ENCODE assay signal across 14 cellular contexts in genomic region chr16:69917311-69917710, GRCh38. TPM values are rescaled to one million over a fixed set of nuclear protein-coding genes. Genes with fewer than 3 reads are reported as not detected.
DNase-seq lines count a peak whose midpoint lies in the region; ATAC-seq and TF ChIP-seq lines count a peak whose summit lies in the region.
"Had no signal": no experiment of that assay in that cellular context is flagged by ENCODE, and none has a peak within 500 bp of the region (broad histone marks: within the 10 kb centered on the region; RNA-seq: fewer than 3 reads in every experiment).

No MANE protein-coding gene starts in this region.

- TF ChIP-seq CTCF in Caco-2 (IDR thresholded peaks at IDR 0.05; ENCODE audit: insufficient read depth in 1 of 2, low read depth in 1 of 2, low read length in 1 of 2, severe bottlenecking in 1 of 2, unreplicated experiment in 1 of 2) (no peak), WTC11 (IDR thresholded peaks at IDR 0.05) (no peak), hepatocyte (IDR thresholded peaks at IDR 0.05; ENCODE audit: poor library complexity) (no peak)

- H3K79me2 ChIP-seq in hepatocyte = no peaks in the 10 kb centered on the region

- no peaks in the 10 kb centered on the region for H3K9me3 Mint-ChIP-seq in Caco-2 (ENCODE audit: unreplicated experiment)
- H3K9me3 Mint-ChIP-seq in WTC11 = no peaks in the 10 kb centered on the region
- H3K9me3 Mint-ChIP-seq: activated CD4-positive, alpha-beta T cell treated with anti-CD3 and anti-CD28 coated beads, Interleukin-2, amount 10 ng/mL, durations not matched to agents 7 days and 5 days; activated T-helper 2 cell treated with anti-CD3 and anti-CD28 coated beads, Interferon-gamma antibody, Interleukin-2, Interleukin-4, amounts not matched to agents 10 μg/mL and 5 μg/mL and 100 μg/mL, durations not matched to agents 14 hours and 24 hours and 36 hours; natural killer cell had no signal

- no peak for DNase-seq in Caco-2
- no peak for DNase-seq in WTC11 (ENCODE audit: low spot score)
- DNase-seq in hepatocyte (ENCODE audit: low spot score) = no peak
- DNase-seq in skeletal muscle cell (ENCODE audit: low read depth) = no peak
- no peak for DNase-seq in iPS-NIHi11 (ENCODE audit: low spot score)
- no peak for DNase-seq in AML-193 (lab: John Stamatoyannopoulos, UW)
- DNase-seq in NCI-H1694 treated with DMSO at 0.1 percent for 48 hours (lab: John Stamatoyannopoulos, UW) = no peak
- DNase-seq in NCI-H2196 treated with DMSO at 0.1 percent for 48 hours (lab: John Stamatoyannopoulos, UW; ENCODE audit: unreplicated experiment) = no peak
- DNase-seq: activated CD4-positive, alpha-beta T cell treated with anti-CD3 and anti-CD28 coated beads, Interleukin-2, amount 10 ng/mL, durations not matched to agents 7 days and 5 days; central memory CD4-positive, alpha-beta T cell; DMS153; natural killer cell had no signal

- H3K36me3 ChIP-seq in Caco-2 (ENCODE audit: control insufficient read depth, insufficient read depth, low read length) (no peaks in the 10 kb centered on the region), hepatocyte (replicated peaks; ENCODE audit: insufficient read depth, low read depth) (no peaks in the 10 kb centered on the region)

- ATAC-seq in WTC11 = peak; percentile 18; the same call in 1 of the 2 replicates
- ATAC-seq: esophagus mucosa, natural killer cell had no signal

- H3K4me1 ChIP-seq in Caco-2 = peaks cover 14% of the 10 kb centered on the region
- peaks cover 16% of the 10 kb centered on the region for H3K4me1 ChIP-seq in hepatocyte (ENCODE audit: insufficient read depth)

- peaks cover 11% of the 10 kb centered on the region for H3K36me3 Mint-ChIP-seq in Caco-2 (ENCODE audit: insufficient read depth, unreplicated experiment)
- H3K36me3 Mint-ChIP-seq in WTC11 = no peaks in the 10 kb centered on the region; the same call in 1 of the 2 replicates

- H4K20me1 ChIP-seq in hepatocyte (ENCODE audit: insufficient read depth, poor library complexity, severe bottlenecking) = no peaks in the 10 kb centered on the region

- H3K27me3 Mint-ChIP-seq in Caco-2 (ENCODE audit: insufficient read depth, unreplicated experiment) (no peaks in the 10 kb centered on the region), WTC11 (ENCODE audit: low read depth) (no peaks in the 10 kb centered on the region)
- H3K27me3 Mint-ChIP-seq: activated CD4-positive, alpha-beta T cell treated with anti-CD3 and anti-CD28 coated beads, Interleukin-2, amount 10 ng/mL, durations not matched to agents 7 days and 5 days had no signal

- BruUV-seq in Caco-2 (replicated peaks; lab: Mats Ljungman, UMichigan) = TSS peak; percentile 68

- no peak overlapping the region for H2AFZ ChIP-seq in hepatocyte

- H3K4me1 Mint-ChIP-seq in Caco-2 (ENCODE audit: low read depth, unreplicated experiment) (peaks cover 24% of the 10 kb centered on the region), WTC11 (peaks cover 16% of the 10 kb centered on the region)
- H3K4me1 Mint-ChIP-seq: activated CD4-positive, alpha-beta T cell treated with anti-CD3 and anti-CD28 coated beads, Interleukin-2, amount 10 ng/mL, durations not matched to agents 7 days and 5 days had no signal

- intact Hi-C loops in Caco-2 (cut with micrococcal nuclease; ENCODE audit: unreplicated experiment) = loop anchor here (2.0 to 5.0 kb wide), 3 partner anchors 13 to 60 kb away; no protein-coding TSS in a partner anchor

- H3K9me2 ChIP-seq in hepatocyte (replicated peaks; ENCODE audit: insufficient read depth) = no peaks in the 10 kb centered on the region

- H3K27ac Mint-ChIP-seq in Caco-2 (ENCODE audit: unreplicated experiment) = peak overlapping the region; percentile 95
- H3K27ac Mint-ChIP-seq in WTC11 = peak overlapping the region; percentile 91; the same call in 1 of the 2 replicates
- H3K27ac Mint-ChIP-seq: activated CD4-positive, alpha-beta T cell treated with anti-CD3 and anti-CD28 coated beads, Interleukin-2, amount 10 ng/mL, durations not matched to agents 7 days and 5 days; activated T-helper 2 cell treated with anti-CD3 and anti-CD28 coated beads, Interferon-gamma antibody, Interleukin-2, Interleukin-4, amounts not matched to agents 10 μg/mL and 5 μg/mL and 100 μg/mL, durations not matched to agents 14 hours and 24 hours and 36 hours had no signal

- CTCF ChIA-PET in Caco-2 (lab: Charles Lee) (interaction anchor here (1.2 to 1.8 kb wide), 2 partner anchors 10 to 13 kb away, joined by 4 to 19 read pairs; no protein-coding TSS in a partner anchor), WTC11 (lab: Charles Lee) (interaction anchor here (0.6 to 1.9 kb wide), 5 partner anchors 11 to 162 kb away, joined by 3 to 5 read pairs (median 3); partner anchors contain the start of gene NOB1)

- H3K9me3 ChIP-seq in Caco-2 (no peaks in the 10 kb centered on the region), hepatocyte (ENCODE audit: low read depth) (no peaks in the 10 kb centered on the region)

- peak overlapping the region; percentile 14; the same call in 1 of the 2 replicates for H3K4me3 ChIP-seq in Caco-2 (ENCODE audit: low read depth, low read length)
- H3K4me3 ChIP-seq in hepatocyte = no peak overlapping the region
- H3K4me3 ChIP-seq in skeletal muscle cell (ENCODE audit: low read depth, low read length) = peak overlapping the region; percentile 34

- H3K27ac ChIP-seq in hepatocyte = peak overlapping the region; percentile 58

- H3K4me3 Mint-ChIP-seq in Caco-2 (ENCODE audit: unreplicated experiment) (peak overlapping the region; percentile 74), WTC11 (no peak overlapping the region)
- H3K4me3 Mint-ChIP-seq: activated CD4-positive, alpha-beta T cell treated with anti-CD3 and anti-CD28 coated beads, Interleukin-2, amount 10 ng/mL, durations not matched to agents 7 days and 5 days; natural killer cell had no signal

- WGBS in hepatocyte (ENCODE audit: low lambda C conversion rate, missing lambda C conversion rate) = 36% methylated on average over 1 of the region's 1 CpG

- peak overlapping the region; percentile 68 for H3K4me2 ChIP-seq in hepatocyte

- no peaks in the 10 kb centered on the region for H3K27me3 ChIP-seq in Caco-2 (replicated peaks; ENCODE audit: control insufficient read depth, insufficient read depth, low read length)
- no peaks in the 10 kb centered on the region for H3K27me3 ChIP-seq in hepatocyte

- POLR2A ChIA-PET in Caco-2 (lab: Charles Lee) (interaction anchor here (1.0 kb wide), 1 partner anchor 163 kb away, joined by 4 read pairs; the partner anchor contains the start of gene NOB1), WTC11 (lab: Charles Lee) (no interaction called here)

TF ChIP-seq in WTC11, 78 proteins besides CTCF, POLR2A, EP300 and RAD21:
- TF ChIP-seq SMAD4 (CRISPR knock-in tag; IDR thresholded peaks at IDR 0.05) (no peak), RELA (CRISPR knock-in tag; IDR thresholded peaks at IDR 0.05; ENCODE audit: borderline replicate concordance) (no peak), CBFB (CRISPR knock-in tag; IDR thresholded peaks at IDR 0.05; ENCODE audit: low read depth) (no peak), SOX15 (CRISPR knock-in tag; IDR thresholded peaks at IDR 0.05) (no peak), ELF4 (CRISPR knock-in tag; IDR thresholded peaks at IDR 0.05; ENCODE audit: low read depth) (no peak), NR2C2 (CRISPR knock-in tag; IDR thresholded peaks at IDR 0.05) (no peak), FOXJ3 (CRISPR knock-in tag; IDR thresholded peaks at IDR 0.05; ENCODE audit: borderline replicate concordance) (no peak), ZNF219 (CRISPR knock-in tag; IDR thresholded peaks at IDR 0.05; ENCODE audit: borderline replicate concordance) (no peak), ZBTB21 (CRISPR knock-in tag; IDR thresholded peaks at IDR 0.05; ENCODE audit: borderline replicate concordance) (no peak)

RNA-seq across cellular contexts. Expression of gene CLEC18A, which starts 33.8 kb away (rescaled TPM):
- 1.3 and 1.6 TPM in 2 replicates for total RNA-seq in Caco-2 (2022)
- 0.26 to 0.46 TPM (median 0.46 TPM) in 3 replicates for total RNA-seq in WTC11 (2021)
- total RNA-seq in hepatocyte = 1.3 and 1.9 TPM in 2 replicates
- polyA plus RNA-seq in hepatocyte = 0.26 and 0.37 TPM in 2 replicates
